In the genomic region with DNA sequence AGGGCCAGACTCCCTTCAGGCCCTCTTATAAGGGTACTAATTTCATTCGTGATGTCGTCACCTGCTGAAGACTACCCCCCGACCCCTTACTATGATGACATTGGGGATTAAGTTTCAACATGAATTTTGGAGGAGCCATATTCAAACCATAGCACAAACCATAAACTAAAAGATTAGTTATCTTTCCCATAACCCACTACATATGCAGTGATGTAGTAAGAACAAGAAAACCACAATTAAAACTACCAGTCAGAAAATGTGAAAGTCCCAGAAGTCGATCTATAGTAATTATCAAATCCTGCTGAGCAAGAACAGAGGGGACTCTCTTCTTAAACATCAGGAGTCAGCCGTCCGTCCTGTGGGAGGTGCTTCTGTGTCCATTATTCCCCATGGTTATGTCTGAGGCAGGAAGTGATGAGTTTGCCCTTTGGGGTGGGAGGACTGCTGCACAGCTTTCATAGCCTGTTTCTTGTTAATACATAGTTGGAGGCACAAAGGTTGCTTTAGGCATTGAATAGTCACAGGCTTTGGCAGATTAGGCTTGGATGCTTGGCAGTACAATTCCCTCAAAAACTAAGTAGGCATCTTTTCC, we compare ENCODE assay signal across 1 cellular context.
TF ChIP-seq lines count a peak whose summit lies in the region.

No MANE protein-coding gene starts in this region.

TF ChIP-seq in GM12878, 131 proteins besides CTCF, POLR2A, EP300 and RAD21:
- no peak for TF ChIP-seq TCF12 (IDR thresholded peaks at IDR 0.05; ENCODE audit: low read depth, low read length)
- TF ChIP-seq CBFB (IDR thresholded peaks at IDR 0.05; ENCODE audit: low read depth), result no peak
- 0 out of 4 replicates have a peak, but pooled peaks of 1 of the 2 experiments have one; percentile 18 for TF ChIP-seq IKZF2 (IDR thresholded peaks at IDR 0.05)
- TF ChIP-seq, protein P1, sequence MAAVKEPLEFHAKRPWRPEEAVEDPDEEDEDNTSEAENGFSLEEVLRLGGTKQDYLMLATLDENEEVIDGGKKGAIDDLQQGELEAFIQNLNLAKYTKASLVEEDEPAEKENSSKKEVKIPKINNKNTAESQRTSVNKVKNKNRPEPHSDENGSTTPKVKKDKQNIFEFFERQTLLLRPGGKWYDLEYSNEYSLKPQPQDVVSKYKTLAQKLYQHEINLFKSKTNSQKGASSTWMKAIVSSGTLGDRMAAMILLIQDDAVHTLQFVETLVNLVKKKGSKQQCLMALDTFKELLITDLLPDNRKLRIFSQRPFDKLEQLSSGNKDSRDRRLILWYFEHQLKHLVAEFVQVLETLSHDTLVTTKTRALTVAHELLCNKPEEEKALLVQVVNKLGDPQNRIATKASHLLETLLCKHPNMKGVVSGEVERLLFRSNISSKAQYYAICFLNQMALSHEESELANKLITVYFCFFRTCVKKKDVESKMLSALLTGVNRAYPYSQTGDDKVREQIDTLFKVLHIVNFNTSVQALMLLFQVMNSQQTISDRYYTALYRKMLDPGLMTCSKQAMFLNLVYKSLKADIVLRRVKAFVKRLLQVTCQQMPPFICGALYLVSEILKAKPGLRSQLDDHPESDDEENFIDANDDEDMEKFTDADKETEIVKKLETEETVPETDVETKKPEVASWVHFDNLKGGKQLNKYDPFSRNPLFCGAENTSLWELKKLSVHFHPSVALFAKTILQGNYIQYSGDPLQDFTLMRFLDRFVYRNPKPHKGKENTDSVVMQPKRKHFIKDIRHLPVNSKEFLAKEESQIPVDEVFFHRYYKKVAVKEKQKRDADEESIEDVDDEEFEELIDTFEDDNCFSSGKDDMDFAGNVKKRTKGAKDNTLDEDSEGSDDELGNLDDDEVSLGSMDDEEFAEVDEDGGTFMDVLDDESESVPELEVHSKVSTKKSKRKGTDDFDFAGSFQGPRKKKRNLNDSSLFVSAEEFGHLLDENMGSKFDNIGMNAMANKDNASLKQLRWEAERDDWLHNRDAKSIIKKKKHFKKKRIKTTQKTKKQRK (IDR thresholded peaks at IDR 0.05; ENCODE audit: low read depth, low read length), result no peak
- no peak for TF ChIP-seq HDGF (IDR thresholded peaks at IDR 0.05)
- TF ChIP-seq, protein P2, sequence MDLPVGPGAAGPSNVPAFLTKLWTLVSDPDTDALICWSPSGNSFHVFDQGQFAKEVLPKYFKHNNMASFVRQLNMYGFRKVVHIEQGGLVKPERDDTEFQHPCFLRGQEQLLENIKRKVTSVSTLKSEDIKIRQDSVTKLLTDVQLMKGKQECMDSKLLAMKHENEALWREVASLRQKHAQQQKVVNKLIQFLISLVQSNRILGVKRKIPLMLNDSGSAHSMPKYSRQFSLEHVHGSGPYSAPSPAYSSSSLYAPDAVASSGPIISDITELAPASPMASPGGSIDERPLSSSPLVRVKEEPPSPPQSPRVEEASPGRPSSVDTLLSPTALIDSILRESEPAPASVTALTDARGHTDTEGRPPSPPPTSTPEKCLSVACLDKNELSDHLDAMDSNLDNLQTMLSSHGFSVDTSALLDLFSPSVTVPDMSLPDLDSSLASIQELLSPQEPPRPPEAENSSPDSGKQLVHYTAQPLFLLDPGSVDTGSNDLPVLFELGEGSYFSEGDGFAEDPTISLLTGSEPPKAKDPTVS (IDR thresholded peaks at IDR 0.05; ENCODE audit: low read depth, low read length), result no peak
- TF ChIP-seq ZBED1 (IDR thresholded peaks at IDR 0.05; ENCODE audit: borderline replicate concordance), result no peak
- TF ChIP-seq RUNX3 (IDR thresholded peaks at IDR 0.05; ENCODE audit: low read length), result peak; percentile 48; the same call in 1 of the 2 replicates
TF ChIP-seq in GM12878: peak in this region for 2.
